8 cellular contexts compared by ENCODE assay signal in the genomic region with DNA sequence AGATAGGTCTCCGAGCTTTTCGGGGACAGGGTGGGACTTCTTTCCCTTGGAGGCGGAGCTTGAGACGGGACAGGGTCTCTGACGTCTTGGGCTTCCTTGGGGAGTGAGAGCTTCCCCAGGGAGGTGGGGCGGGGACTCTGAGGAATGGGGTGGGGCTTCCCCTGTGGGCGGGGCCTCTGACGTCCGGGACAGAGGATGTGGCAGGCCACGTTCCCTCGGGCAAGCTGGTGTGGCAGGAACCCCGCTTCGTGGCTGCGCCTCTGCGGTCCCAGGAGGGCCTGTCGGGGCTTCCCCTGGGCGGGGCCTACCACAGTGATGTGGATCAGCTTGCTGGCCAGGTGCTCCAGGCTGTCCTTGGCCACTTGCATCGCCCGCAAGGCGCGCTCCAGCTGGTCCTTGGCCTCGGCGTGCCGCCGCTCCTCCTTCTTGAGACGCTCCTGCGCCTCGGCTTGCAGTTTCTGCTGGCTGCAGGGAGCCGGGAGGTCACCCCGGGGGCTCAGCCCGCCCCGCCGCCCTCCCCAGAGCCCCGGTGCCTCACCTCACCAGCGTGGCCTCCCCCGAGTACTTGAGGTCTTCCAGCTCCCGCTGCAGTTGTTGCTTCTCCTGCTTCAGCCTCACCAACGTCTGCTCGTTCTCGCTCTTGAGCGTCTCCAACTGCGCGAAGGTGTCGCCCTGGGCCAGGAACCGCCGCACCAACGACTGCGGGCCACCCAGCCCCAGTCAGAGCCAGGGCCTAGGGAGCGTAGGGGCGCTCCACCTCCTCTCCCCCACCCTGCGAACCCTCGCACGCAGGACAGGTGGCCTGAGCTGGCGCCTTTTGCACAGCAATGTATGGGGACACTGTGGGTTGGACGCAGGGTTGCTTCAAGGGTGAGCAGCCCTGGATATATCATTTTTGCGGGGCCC. TPM values are rescaled to one million over a fixed set of nuclear protein-coding genes. Genes with fewer than 3 reads are reported as not detected.
DNase-seq lines count a peak whose midpoint lies in the region; ATAC-seq, FAIRE-seq and TF ChIP-seq lines count a peak whose summit lies in the region.

No MANE protein-coding gene starts in this region.

- TF ChIP-seq CTCF in DND-41 (IDR thresholded peaks at IDR 0.05; ENCODE audit: borderline replicate concordance, extremely low read depth, low read length, poor library complexity, severe bottlenecking) (no peak), hepatocyte (IDR thresholded peaks at IDR 0.05; ENCODE audit: poor library complexity) (no peak)

- H3K4me1 ChIP-seq in DND-41 (ENCODE audit: insufficient read depth, low read length) (no peaks in the 10 kb centered on the region), hepatocyte (ENCODE audit: insufficient read depth) (peaks cover 21% of the 10 kb centered on the region), small intestine (ENCODE audit: control insufficient read depth in 2 of 2, insufficient read depth in 1 of 2, low read depth in 1 of 2, low read length in 1 of 2) (no peaks in the 10 kb centered on the region)

- H3K4me2 ChIP-seq in DND-41 (ENCODE audit: insufficient read depth, low read length) = no peak overlapping the region
- H3K4me2 ChIP-seq in hepatocyte = peak overlapping the region; percentile 86

- no peaks in the 10 kb centered on the region for H3K9me3 Mint-ChIP-seq in T-cell
- no peaks in the 10 kb centered on the region for H3K9me3 Mint-ChIP-seq in activated naive CD8-positive, alpha-beta T cell treated with anti-CD3 and anti-CD28 coated beads, Interleukin-2, amount 50 U/mL, for 24 hours

- CTCF ChIA-PET in T-cell (lab: Charles Lee) = interaction anchor here in 1 of 2 donors (0.6 to 1.7 kb wide), 6 partner anchors 11 to 226 kb away, joined by 3 to 9 read pairs (median 6); a partner anchor contains a TSS

- H3K27me3 Mint-ChIP-seq in T-cell = peaks cover 47 to 55% of the 10 kb centered on the region in 2 donors
- peaks cover 55% of the 10 kb centered on the region for H3K27me3 Mint-ChIP-seq in activated naive CD8-positive, alpha-beta T cell treated with anti-CD3 and anti-CD28 coated beads, Interleukin-2, amount 50 U/mL, for 24 hours

- no peaks in the 10 kb centered on the region for H4K20me1 ChIP-seq in DND-41 (ENCODE audit: insufficient read depth, low read length)
- H4K20me1 ChIP-seq in hepatocyte (ENCODE audit: insufficient read depth, poor library complexity, severe bottlenecking) = no peaks in the 10 kb centered on the region

- peak overlapping the region; percentile 56 to 80 (median 76) for H3K4me3 Mint-ChIP-seq in T-cell
- H3K4me3 Mint-ChIP-seq in activated naive CD8-positive, alpha-beta T cell treated with anti-CD3 and anti-CD28 coated beads, Interleukin-2, amount 50 U/mL, for 24 hours = peak overlapping the region; percentile 61

- H2AFZ ChIP-seq in DND-41 (ENCODE audit: low read depth, low read length) (no peak overlapping the region), hepatocyte (peak overlapping the region; percentile 67)

- H3K36me3 ChIP-seq in DND-41 (ENCODE audit: insufficient read depth, low read length) (no peaks in the 10 kb centered on the region), hepatocyte (replicated peaks; ENCODE audit: insufficient read depth, low read depth) (no peaks in the 10 kb centered on the region), small intestine (ENCODE audit: control insufficient read depth in 2 of 2, insufficient read depth in 2 of 2, low read length in 2 of 2) (no peaks in the 10 kb centered on the region)

- H3K79me2 ChIP-seq in DND-41 (ENCODE audit: insufficient read depth, low read length) = no peaks in the 10 kb centered on the region
- H3K79me2 ChIP-seq in hepatocyte = peaks cover 3% of the 10 kb centered on the region

- H3K27me3 ChIP-seq in DND-41 (ENCODE audit: insufficient read depth, low read length, poor library complexity) (no peaks in the 10 kb centered on the region), hepatocyte (peaks cover 5% of the 10 kb centered on the region), small intestine (ENCODE audit: control insufficient read depth in 2 of 2, insufficient read depth in 2 of 2, low read length in 2 of 2) (peaks cover 6 to 18% of the 10 kb centered on the region in 2 donors)

- H3K9me2 ChIP-seq in hepatocyte (replicated peaks; ENCODE audit: insufficient read depth) = no peaks in the 10 kb centered on the region

- ATAC-seq in DND-41 (ENCODE audit: insufficient read depth, low read depth) (peak; percentile 84), HG02759 (IDR thresholded peaks at IDR 0.05; ENCODE audit: unreplicated experiment) (peak; percentile 71), T-cell (replicated peaks in 1 of 4) (peak; percentile 61 to 81 (median 72))
- ATAC-seq in activated naive CD8-positive, alpha-beta T cell treated with anti-CD3 and anti-CD28 coated beads, Interleukin-2, amount 50 U/mL, for 24 hours = peak; percentile 77

- H3K9me3 ChIP-seq in DND-41 (ENCODE audit: insufficient read depth, low read length, severe bottlenecking) = peaks cover 3% of the 10 kb centered on the region
- H3K9me3 ChIP-seq in hepatocyte (ENCODE audit: low read depth) = no peaks in the 10 kb centered on the region
- no peaks in the 10 kb centered on the region for H3K9me3 ChIP-seq in small intestine (ENCODE audit: control insufficient read depth, low read depth)

- POLR2A ChIA-PET in T-cell (lab: Charles Lee) = interaction anchor here in 1 of 2 donors (0.6 kb wide), 1 partner anchor 172 kb away, joined by 14 read pairs; no protein-coding TSS in a partner anchor

- no peak for FAIRE-seq in small intestine (lab: Jason Lieb, UNC)

- no peak overlapping the region for H3K9ac ChIP-seq in DND-41 (ENCODE audit: low read depth, low read length)

- no peaks in the 10 kb centered on the region for H3K36me3 Mint-ChIP-seq in T-cell
- no peaks in the 10 kb centered on the region for H3K36me3 Mint-ChIP-seq in activated naive CD8-positive, alpha-beta T cell treated with anti-CD3 and anti-CD28 coated beads, Interleukin-2, amount 50 U/mL, for 24 hours (ENCODE audit: low read depth)

- peak; percentile 75 for DNase-seq in DND-41
- peak; percentile 20 to 73 (median 51) for DNase-seq in T-cell
- DNase-seq in activated naive CD8-positive, alpha-beta T cell treated with anti-CD3 and anti-CD28 coated beads, Interleukin-2, amount 50 U/mL, for 24 hours = peak; percentile 86
- DNase-seq in hepatocyte (ENCODE audit: low spot score) = peak; percentile 86
- DNase-seq in small intestine = peak; percentile 66
- no peak for DNase-seq in NCI-H2171 (lab: John Stamatoyannopoulos, UW)
- no peak for DNase-seq in HCEC 1CT

- H3K27ac ChIP-seq in DND-41 (ENCODE audit: low read length) = no peak overlapping the region
- H3K27ac ChIP-seq in hepatocyte = peak overlapping the region; percentile 62
- H3K27ac ChIP-seq in small intestine (ENCODE audit: low read depth in 1 of 2, low read length in 1 of 2) = no peak overlapping the region

- H3K4me1 Mint-ChIP-seq in T-cell = peaks cover 33 to 44% (median 38%) of the 10 kb centered on the region in 3 donors
- H3K4me1 Mint-ChIP-seq in activated naive CD8-positive, alpha-beta T cell treated with anti-CD3 and anti-CD28 coated beads, Interleukin-2, amount 50 U/mL, for 24 hours = peaks cover 35% of the 10 kb centered on the region

- H3K27ac Mint-ChIP-seq in T-cell = no peak overlapping the region
- H3K27ac Mint-ChIP-seq in activated naive CD8-positive, alpha-beta T cell treated with anti-CD3 and anti-CD28 coated beads, Interleukin-2, amount 50 U/mL, for 24 hours = no peak overlapping the region

- WGBS in hepatocyte (ENCODE audit: low lambda C conversion rate, missing lambda C conversion rate) = 32% methylated on average over 29 of the region's 56 CpGs
- WGBS in small intestine, 3 donors = 3 to 6% (median 4%) methylated on average over 46 to 56 of the region's 56 CpGs

- no peak overlapping the region for H3K4me3 ChIP-seq in DND-41 (ENCODE audit: low read depth in 1 of 2, low read length in 2 of 2)
- H3K4me3 ChIP-seq in hepatocyte = no peak overlapping the region
- H3K4me3 ChIP-seq in small intestine (ENCODE audit: low read depth in 1 of 2, low read length in 2 of 2) = peak overlapping the region in 1 of 2 donors; percentile 34

RNA-seq across cellular contexts. Expression of a gene that starts 3.3 kb away (rescaled TPM):
- total RNA-seq in T-cell (under 1 TPM in 3 of 5 donors, not detected in 2; 0.22 to 0.72 (median 0.50) TPM), hepatocyte (20.6 and 27.6 TPM in 2 replicates)
- polyA plus RNA-seq in hepatocyte (55.6 and 94.8 TPM in 2 replicates), small intestine (1 to 10 TPM in 2 of 3 donors, not detected in 1; 1.1 to 1.5 TPM)

RNA-seq across cellular contexts. Expression of a gene that starts 12.5 kb away (rescaled TPM):
- under 1 TPM in 1 of 5 donors, not detected in 4; 0.20 TPM for total RNA-seq in T-cell
- 0.08 and 1.3 TPM in 2 replicates for total RNA-seq in hepatocyte
- polyA plus RNA-seq in hepatocyte = 1.4 and 1.9 TPM in 2 replicates
- under 1 TPM in 1 of 3 donors, not detected in 2; 0.30 TPM for polyA plus RNA-seq in small intestine

RNA-seq across cellular contexts. Expression of a gene that starts 13.0 kb away (rescaled TPM):
- 100 to 1,000 TPM; 248 to 382 (median 334) TPM for total RNA-seq in T-cell
- 60.0 and 85.1 TPM in 2 replicates for total RNA-seq in hepatocyte
- 245 and 251 TPM in 2 replicates for polyA plus RNA-seq in hepatocyte
- 100 to 1,000 TPM; 118 to 200 (median 119) TPM for polyA plus RNA-seq in small intestine

RNA-seq across cellular contexts. Expression of a gene that starts 38.3 kb away (rescaled TPM):
- total RNA-seq in T-cell = 10 to 100 TPM in 1 of 5 donors, 1 to 10 TPM in 4; 5.9 to 11.0 (median 6.7) TPM
- 16.6 and 20.9 TPM in 2 replicates for total RNA-seq in hepatocyte
- 34.2 and 46.8 TPM in 2 replicates for polyA plus RNA-seq in hepatocyte
- 1 to 10 TPM in 2 of 3 donors, under 1 TPM in 1; 0.45 to 2.7 (median 1.4) TPM for polyA plus RNA-seq in small intestine

RNA-seq across cellular contexts. Expression of a gene that starts 48.0 kb away (rescaled TPM):
- total RNA-seq in T-cell = 1 to 10 TPM; 1.6 to 5.5 (median 4.3) TPM
- 2.2 and 3.1 TPM in 2 replicates for total RNA-seq in hepatocyte
- 4.0 and 4.9 TPM in 2 replicates for polyA plus RNA-seq in hepatocyte
- 1 to 10 TPM; 3.0 to 4.0 (median 3.1) TPM for polyA plus RNA-seq in small intestine

Comparison
In these comparisons a context has a peak if more than half of its experiments do, and no peak if none do; other contexts are left out.
1. DNase-seq: peak in DND-41 (single experiment), T-cell (34 of 34), activated naive CD8-positive, alpha-beta T cell treated with anti-CD3 and anti-CD28 coated beads, Interleukin-2, amount 50 U/mL, for 24 hours (single experiment), hepatocyte (single experiment) and small intestine (single experiment); none in NCI-H2171 (single experiment) and HCEC 1CT (single experiment).
2. RNA of a gene that starts 3.3 kb away (total RNA-seq): 20.6 to 27.6 TPM in hepatocyte; 0.22 to 0.72 TPM in T-cell; every median in the first group is over 10 times any median in the second.
3. Peak in every context shown above with its lines, with median percentiles within 50 percentile points of each other: ATAC-seq.